In the genomic region with DNA sequence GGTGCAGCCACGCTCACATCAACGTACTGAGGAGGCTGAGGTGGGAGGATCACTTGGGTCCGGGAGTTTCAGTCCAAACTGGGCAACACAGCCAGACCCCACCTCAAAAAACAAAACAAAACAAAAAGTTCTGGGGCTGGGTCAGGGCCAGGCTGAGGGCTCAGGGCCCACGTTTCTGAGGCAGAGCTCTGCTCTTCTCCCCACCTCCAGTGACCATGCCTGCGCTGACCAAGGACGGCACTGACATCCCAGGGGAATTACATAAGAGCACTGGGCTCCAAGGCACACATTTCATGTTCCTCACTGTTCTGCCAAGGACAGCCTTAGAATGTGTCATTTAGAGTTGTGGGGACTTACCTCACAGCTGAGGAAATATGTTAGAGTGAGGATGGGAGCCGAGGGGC, we compare ENCODE assay signal across 2 cellular contexts.
TF ChIP-seq lines count a peak whose summit lies in the region.

No MANE protein-coding gene starts in this region.

TF ChIP-seq in WTC11, 78 proteins besides CTCF, POLR2A, EP300 and RAD21:
- TF ChIP-seq ZNF121 (CRISPR knock-in tag; IDR thresholded peaks at IDR 0.05) (peak; percentile 60; the same call in 1 of the 2 replicates), ATF6 (CRISPR knock-in tag; IDR thresholded peaks at IDR 0.05) (no peak)

TF ChIP-seq in H1, 55 proteins besides CTCF, POLR2A, EP300 and RAD21:
- TF ChIP-seq KDM1A (IDR thresholded peaks at IDR 0.05; ENCODE audit: borderline replicate concordance, low read length) (peak; percentile 61; the same call in 1 of the 2 replicates), SP1 (IDR thresholded peaks at IDR 0.05; ENCODE audit: low read depth, low read length) (no peak)
TF ChIP-seq in H1: peak in this region for 1.
